Comparison of ENCODE assay signal across 22 cellular contexts in genomic region chr1:188988589-188988988, GRCh38.
A peak's percentile ranks its signal among the peaks of the same experiment; 100 is the strongest.
DNase-seq lines count a peak whose midpoint lies in the region; ATAC-seq and TF ChIP-seq lines count a peak whose summit lies in the region.
"Had no signal": no experiment of that assay in that cellular context is flagged by ENCODE, and none has a peak within 500 bp of the region (broad histone marks: within the 10 kb centered on the region; RNA-seq: fewer than 3 reads in every experiment).

No MANE protein-coding gene starts in this region.

- ATAC-seq in activated T-cell treated with anti-CD3 and anti-CD28 coated beads, Interleukin-2, amount 50 U/mL, for 72 hours (replicated peaks in 1 of 2), result no peak
- no peak for ATAC-seq in Right ventricle myocardium superior (ENCODE audit: poor library complexity)
- ATAC-seq: GM12878, HepG2 had no signal

- H3K27ac ChIP-seq in mammary epithelial cell (ENCODE audit: insufficient read depth, low read depth, low read length), result no peak overlapping the region
- H3K27ac ChIP-seq: 22Rv1, C4-2B, HL-60, Peyer's patch had no signal

- CTCF ChIA-PET in MCF 10A (lab: Yijun Ruan, JAX), result no interaction called here
- CTCF ChIA-PET in mammary epithelial cell (lab: Charles Lee; ENCODE audit: low non-redundant PET), result no interaction called here

- no peaks in the 10 kb centered on the region for H3K9me3 ChIP-seq in mammary epithelial cell (replicated peaks; ENCODE audit: insufficient read depth, low read length)
- H3K9me3 ChIP-seq: Peyer's patch had no signal

- TF ChIP-seq CTCF in MCF 10A (IDR thresholded peaks at IDR 0.05; ENCODE audit: unreplicated experiment) (no peak), mammary epithelial cell (conservative IDR thresholded peaks at IDR 0.05 in 1 of 2, IDR thresholded peaks at IDR 0.05 in 1 of 2; ENCODE audit: extremely low read depth in 1 of 2, insufficient read depth in 1 of 2, low read depth in 1 of 2, low read length in 2 of 2) (no peak), choroid plexus epithelial cell (conservative IDR thresholded peaks at IDR 0.05; ENCODE audit: low read depth, low read length) (no peak)

- intact Hi-C loops in MCF 10A (cut with micrococcal nuclease), result no loop called here
- intact Hi-C loops in mammary epithelial cell (cut with micrococcal nuclease), result no loop called here
- intact Hi-C loops in Right ventricle myocardium superior (cut with DNase I), result no loop called here

- H3K4me3 Mint-ChIP-seq in MCF 10A (ENCODE audit: unreplicated experiment), result no peak overlapping the region
- no peak overlapping the region for H3K4me3 Mint-ChIP-seq in activated T-cell treated with anti-CD3 and anti-CD28 coated beads, Interleukin-2, amount 50 U/mL, for 72 hours

- H3K36me3 ChIP-seq in mammary epithelial cell (ENCODE audit: insufficient read depth, low read length), result no peaks in the 10 kb centered on the region
- H3K36me3 ChIP-seq: Peyer's patch had no signal

- POLR2A ChIA-PET in MCF 10A (lab: Yijun Ruan, JAX), result no interaction called here

- DNase-seq in MCF 10A (ENCODE audit: unreplicated experiment) (peak; percentile 14), mammary epithelial cell (no peak), RKO (ENCODE audit: low spot score) (peak; percentile 63), choroid plexus epithelial cell (ENCODE audit: low read depth) (peak; percentile 1), NAMALWA (ENCODE audit: low spot score) (no peak), Right ventricle myocardium superior (no peak)
- no peak for DNase-seq in activated CD4-positive, alpha-beta T cell treated with anti-CD3 and anti-CD28 coated beads for 48 hours
- DNase-seq in activated T-cell treated with anti-CD3 and anti-CD28 coated beads, Interleukin-2, amount 50 U/mL, for 72 hours, result no peak
- DNase-seq: COR-L47, DMS53, MM.1S, NCI-H1105 treated with DMSO at 0.1 percent for 48 hours, NCI-H187 treated with DMSO at 0.1 percent for 48 hours, NCI-H446, NCI-H774, Peyer's patch, T-helper 1 cell had no signal

- H4K20me1 ChIP-seq in mammary epithelial cell (ENCODE audit: insufficient read depth, low read length), result no peaks in the 10 kb centered on the region

- H3K36me3 Mint-ChIP-seq in MCF 10A (ENCODE audit: insufficient read depth, unreplicated experiment), result no peaks in the 10 kb centered on the region
- H3K36me3 Mint-ChIP-seq in activated T-cell treated with anti-CD3 and anti-CD28 coated beads, Interleukin-2, amount 50 U/mL, for 72 hours (ENCODE audit: insufficient read depth in 2 of 2), result peaks cover 0 to 1% of the 10 kb centered on the region in 2 donors

- H3K4me2 ChIP-seq in mammary epithelial cell (ENCODE audit: insufficient read depth, low read depth, low read length), result no peak overlapping the region

- no peaks in the 10 kb centered on the region for H3K27me3 Mint-ChIP-seq in MCF 10A (ENCODE audit: insufficient read depth, unreplicated experiment)
- no peaks in the 10 kb centered on the region for H3K27me3 Mint-ChIP-seq in activated T-cell treated with anti-CD3 and anti-CD28 coated beads, Interleukin-2, amount 50 U/mL, for 72 hours (ENCODE audit: low read depth)

- H3K27me3 ChIP-seq in mammary epithelial cell (ENCODE audit: insufficient read depth, low read length), result no peaks in the 10 kb centered on the region
- H3K27me3 ChIP-seq: Peyer's patch had no signal

- no peak overlapping the region for H3K27ac Mint-ChIP-seq in MCF 10A (ENCODE audit: low read depth, unreplicated experiment)
- no peak overlapping the region for H3K27ac Mint-ChIP-seq in activated T-cell treated with anti-CD3 and anti-CD28 coated beads, Interleukin-2, amount 50 U/mL, for 72 hours

- dilution Hi-C loops in mammary epithelial cell (cut with HindIII; ENCODE audit: low sequenced_read_pairs), result no loop called here

- H3K4me1 Mint-ChIP-seq in MCF 10A (ENCODE audit: insufficient read depth, unreplicated experiment), result no peaks in the 10 kb centered on the region
- no peaks in the 10 kb centered on the region for H3K4me1 Mint-ChIP-seq in activated T-cell treated with anti-CD3 and anti-CD28 coated beads, Interleukin-2, amount 50 U/mL, for 72 hours (ENCODE audit: low read depth)

- WGBS in mammary epithelial cell (ENCODE audit: low coverage, missing lambda C conversion rate), result 66% methylated on average over 3 of the region's 3 CpGs

- no peak overlapping the region for H2AFZ ChIP-seq in mammary epithelial cell (ENCODE audit: low read depth, low read length)

- no peak overlapping the region for H3K9ac ChIP-seq in mammary epithelial cell (ENCODE audit: insufficient read depth, low read length)

- no peak overlapping the region for H3K4me3 ChIP-seq in mammary epithelial cell (replicated peaks in 1 of 3; ENCODE audit: insufficient read depth in 1 of 3, low read depth in 2 of 3, low read length in 3 of 3)
- H3K4me3 ChIP-seq in choroid plexus epithelial cell (ENCODE audit: low read depth, low read length), result no peak overlapping the region
- H3K4me3 ChIP-seq: GM12878, Peyer's patch had no signal

- peaks cover 7% of the 10 kb centered on the region for H3K9me3 Mint-ChIP-seq in MCF 10A (ENCODE audit: unreplicated experiment)
- H3K9me3 Mint-ChIP-seq in activated T-cell treated with anti-CD3 and anti-CD28 coated beads, Interleukin-2, amount 50 U/mL, for 72 hours, result peaks cover 4 to 8% of the 10 kb centered on the region in 2 donors

- in situ Hi-C loops in mammary epithelial cell (cut with MboI; ENCODE audit: low sequenced_read_pairs in 2 of 2), result no loop called here

- no TSS peak for BruUV-seq in MCF 10A (replicated peaks; lab: Mats Ljungman, UMichigan)
- BruUV-seq in mammary epithelial cell (replicated peaks; lab: Mats Ljungman, UMichigan), result no TSS peak

- no peaks in the 10 kb centered on the region for H3K79me2 ChIP-seq in mammary epithelial cell (ENCODE audit: insufficient read depth, low read length)

- H3K4me1 ChIP-seq in mammary epithelial cell (ENCODE audit: insufficient read depth, low read length), result no peaks in the 10 kb centered on the region
- H3K4me1 ChIP-seq: Peyer's patch had no signal

Comparison
In these comparisons a context has a peak if more than half of its experiments do, and no peak if none do; other contexts are left out.
1. DNase-seq: peak in MCF 10A (single experiment), RKO (single experiment) and choroid plexus epithelial cell (single experiment); none in mammary epithelial cell (single experiment), NAMALWA (single experiment), activated CD4-positive, alpha-beta T cell treated with anti-CD3 and anti-CD28 coated beads for 48 hours (single experiment), activated T-cell treated with anti-CD3 and anti-CD28 coated beads, Interleukin-2, amount 50 U/mL, for 72 hours (0 of 2) and Right ventricle myocardium superior (single experiment).